Comparison of ENCODE assay signal across 10 cellular contexts in genomic region chr12:124734224-124734788, GRCh38.
DNase-seq lines count a peak whose midpoint lies in the region; ATAC-seq and TF ChIP-seq lines count a peak whose summit lies in the region.
"Had no signal": no experiment of that assay in that cellular context is flagged by ENCODE, and none has a peak within 500 bp of the region (broad histone marks: within the 10 kb centered on the region; RNA-seq: fewer than 3 reads in every experiment).

No MANE protein-coding gene starts in this region.

- DNase-seq in DMS 273 (lab: John Stamatoyannopoulos, UW; ENCODE audit: unreplicated experiment) = peak; percentile 54
- no peak for DNase-seq in DMS 273 treated with DMSO at 0.1 percent for 48 hours (lab: John Stamatoyannopoulos, UW)
- peak; percentile 91 for DNase-seq in SIG-M5 treated with dmso at 0.1 percent for 504 hours (lab: John Stamatoyannopoulos, UW; ENCODE audit: unreplicated experiment)
- peak; percentile 55 for DNase-seq in left cardiac atrium
- no peak for DNase-seq in spleen
- no peak for DNase-seq in GM03348 (ENCODE audit: low spot score)
- DNase-seq: stimulated activated CD4-positive, alpha-beta T cell treated with anti-CD3 and anti-CD28 coated beads, Interleukin-4, amount 100 ng/mL, for 1 hour had no signal

- peak overlapping the region in 5 of 8 donors; percentile 35 to 71 (median 60) for H3K27ac ChIP-seq in spleen

- 38 to 67% (median 52%) methylated on average over 10 to 22 of the region's 22 CpGs for WGBS in spleen, 5 donors

- H3K4me1 ChIP-seq in spleen = peaks cover 0 to 66% (median 27%) of the 10 kb centered on the region in 6 donors

- H3K9me3 ChIP-seq in spleen = peaks cover 0 to 8% (median 0%) of the 10 kb centered on the region in 8 donors

- H3K27me3 ChIP-seq in spleen (replicated peaks in 1 of 7) = no peaks in the 10 kb centered on the region

- no peaks in the 10 kb centered on the region for H3K36me3 ChIP-seq in spleen

- TF ChIP-seq POLR2A in spleen (IDR thresholded peaks at IDR 0.05) = no peak

- ATAC-seq in left cardiac atrium (peak; percentile 17 to 45), GM18868 (IDR thresholded peaks at IDR 0.05; ENCODE audit: unreplicated experiment) (no peak), GM18511 (IDR thresholded peaks at IDR 0.05; ENCODE audit: unreplicated experiment) (no peak)
- ATAC-seq: T-cell had no signal

- TF ChIP-seq CTCF in spleen (IDR thresholded peaks at IDR 0.05 in 8 of 11, conservative IDR thresholded peaks at IDR 0.05 in 3 of 11) = no peak

- H3K4me3 ChIP-seq in spleen = no peak overlapping the region

- intact Hi-C loops in left cardiac atrium (cut with DNase I) (no loop called here), spleen (cut with DNase I; ENCODE audit: low total_unique reads) (no loop called here)

Comparison
In these comparisons a context has a peak if more than half of its experiments do, and no peak if none do; other contexts are left out.
1. DNase-seq: peak in DMS 273 (single experiment), SIG-M5 treated with dmso at 0.1 percent for 504 hours (single experiment) and left cardiac atrium (single experiment); none in DMS 273 treated with DMSO at 0.1 percent for 48 hours (single experiment), spleen (single experiment) and GM03348 (single experiment).
2. ATAC-seq: peak in left cardiac atrium (2 of 2); none in GM18868 (single experiment) and GM18511 (single experiment).